In the genomic region with DNA sequence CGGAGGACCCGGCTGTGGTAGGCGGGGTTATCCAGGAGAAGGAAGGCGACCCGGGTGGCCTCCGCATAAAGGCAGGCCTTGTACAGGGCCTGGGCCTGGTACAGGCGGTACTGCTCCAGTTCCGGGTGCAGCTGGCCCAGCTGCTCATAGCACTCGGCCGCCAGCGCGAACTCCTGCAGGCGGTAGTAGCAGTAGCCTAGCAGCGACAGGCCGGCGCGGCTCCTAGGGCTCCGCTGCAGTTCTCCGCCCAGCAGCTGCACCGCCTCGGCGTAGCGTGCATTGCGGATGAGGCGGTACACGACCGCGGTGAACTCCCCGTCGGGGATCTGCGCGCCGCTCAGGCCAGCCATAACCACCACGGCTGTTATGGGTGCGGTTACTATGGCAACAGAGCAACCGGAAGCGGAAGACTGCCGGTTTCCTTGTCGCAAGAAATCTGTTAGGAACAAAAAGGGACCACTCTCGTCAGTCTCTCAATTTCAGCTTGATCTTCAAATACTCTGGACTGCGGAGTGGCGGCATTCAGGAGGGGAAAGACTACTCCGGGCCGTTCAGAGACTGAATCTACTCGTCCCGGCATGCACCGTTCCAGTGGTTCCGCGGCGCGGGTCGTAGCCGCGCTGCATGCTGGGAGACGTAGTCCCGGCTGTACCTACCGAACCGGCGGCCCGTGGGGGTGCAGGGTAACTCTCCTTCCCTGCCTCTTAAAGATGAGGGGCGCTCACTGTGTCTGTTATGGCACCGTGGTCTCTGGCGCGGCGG, we compare ENCODE assay signal across 8 cellular contexts.
A peak's percentile ranks its signal among the peaks of the same experiment; 100 is the strongest.
DNase-seq lines count a peak whose midpoint lies in the region; ATAC-seq and TF ChIP-seq lines count a peak whose summit lies in the region.

No MANE protein-coding gene starts in this region.

- TF ChIP-seq CTCF in left lung (IDR thresholded peaks at IDR 0.05), result no peak

- H3K4me1 ChIP-seq in left lung, result peaks cover 4 to 8% of the 10 kb centered on the region in 2 donors

- intact Hi-C loops in dendritic cell treated with granulocyte-macrophage colony-stimulating factor and Interleukin-4, amounts not matched to agents 40 ng/mL and 50 ng/mL, for 4 days (cut with micrococcal nuclease), result loop anchor here (1.0 to 10.0 kb wide), 3 partner anchors 66 to 288 kb away; a partner anchor contains a TSS
- intact Hi-C loops in left lung (cut with DNase I), result no loop called here

- no peaks in the 10 kb centered on the region for H3K9me3 Mint-ChIP-seq in dendritic cell treated with granulocyte-macrophage colony-stimulating factor and Interleukin-4, amounts not matched to agents 40 ng/mL and 50 ng/mL, for 4 days

- H3K27ac ChIP-seq in left lung, result peak overlapping the region; percentile 90 to 98

- ATAC-seq in GM19372 (IDR thresholded peaks at IDR 0.05; ENCODE audit: low read depth, unreplicated experiment) (peak; percentile 95), HG03520 (IDR thresholded peaks at IDR 0.05; ENCODE audit: unreplicated experiment) (peak; percentile 93), left lung (peak; percentile 98)

- H3K36me3 Mint-ChIP-seq in dendritic cell treated with granulocyte-macrophage colony-stimulating factor and Interleukin-4, amounts not matched to agents 40 ng/mL and 50 ng/mL, for 4 days (ENCODE audit: low read depth), result peaks cover 11% of the 10 kb centered on the region

- no peaks in the 10 kb centered on the region for H3K27me3 Mint-ChIP-seq in dendritic cell treated with granulocyte-macrophage colony-stimulating factor and Interleukin-4, amounts not matched to agents 40 ng/mL and 50 ng/mL, for 4 days

- DNase-seq in C1 segment of cervical spinal cord (lab: John Stamatoyannopoulos, UW), result peak; percentile 25 to 99 (median 91)
- DNase-seq in NCI-H526 treated with DMSO at 0.1 percent for 48 hours (lab: John Stamatoyannopoulos, UW), result peak; percentile 91
- peak; percentile 78 to 86 for DNase-seq in activated CD4-positive, alpha-beta T cell treated with anti-CD3 and anti-CD28 coated beads, Interleukin-2, amount 50 U/mL, for 24 hours (ENCODE audit: low read depth in 1 of 2, low spot score in 1 of 2)
- DNase-seq in left lung, result peak; percentile 89 to 96
- DNase-seq in stimulated activated CD4-positive, alpha-beta T cell treated with anti-CD3 and anti-CD28 coated beads, Interleukin-2, amount 100 ng/mL, for 24 hours, result peak; percentile 86 to 87

- H3K4me3 Mint-ChIP-seq in dendritic cell treated with granulocyte-macrophage colony-stimulating factor and Interleukin-4, amounts not matched to agents 40 ng/mL and 50 ng/mL, for 4 days, result peak overlapping the region; percentile 87

- H3K27ac Mint-ChIP-seq in dendritic cell treated with granulocyte-macrophage colony-stimulating factor and Interleukin-4, amounts not matched to agents 40 ng/mL and 50 ng/mL, for 4 days, result peak overlapping the region; percentile 99

- no peaks in the 10 kb centered on the region for H3K36me3 ChIP-seq in left lung

- H3K4me1 Mint-ChIP-seq in dendritic cell treated with granulocyte-macrophage colony-stimulating factor and Interleukin-4, amounts not matched to agents 40 ng/mL and 50 ng/mL, for 4 days (ENCODE audit: low read depth), result peaks cover 10% of the 10 kb centered on the region

- H3K27me3 ChIP-seq in left lung, result no peaks in the 10 kb centered on the region

- peak overlapping the region; percentile 66 to 69 for H3K4me3 ChIP-seq in left lung

- H3K9me3 ChIP-seq in left lung, result no peaks in the 10 kb centered on the region

Comparison
In these comparisons a context has a peak if more than half of its experiments do, and no peak if none do; other contexts are left out.
1. Peak in every context shown above with its lines: DNase-seq, ATAC-seq, H3K4me3 ChIP-seq and H3K27ac ChIP-seq.